In genomic region chr20:23459431-23460112, GRCh38 we compare ENCODE assay signal across 23 cellular contexts. TPM values are rescaled to one million over a fixed set of nuclear protein-coding genes. Genes with fewer than 3 reads are reported as not detected.
"Had no signal": no experiment of that assay in that cellular context is flagged by ENCODE, and none has a peak within 500 bp of the region (broad histone marks: within the 10 kb centered on the region; RNA-seq: fewer than 3 reads in every experiment).

No MANE protein-coding gene starts in this region.

- H3K27me3 ChIP-seq: neutrophil had no signal

- H3K27me3 Mint-ChIP-seq: activated naive CD8-positive, alpha-beta T cell treated with anti-CD3 and anti-CD28 coated beads, Interleukin-2, amount 50 U/mL, for 24 hours; stimulated activated naive CD8-positive, alpha-beta T cell treated with anti-CD3 and anti-CD28 coated beads, Interleukin-15, Interleukin-2, amounts not matched to agents 100 ng/mL and 50 ng/mL, for 24 hours had no signal

- ATAC-seq: activated naive CD8-positive, alpha-beta T cell treated with anti-CD3 and anti-CD28 coated beads, Interleukin-2, amount 50 U/mL, for 24 hours; gastroesophageal sphincter; natural killer cell; T-cell had no signal

- H3K4me1 Mint-ChIP-seq: activated B cell treated with CpG ODN at 0.5 μM for 24 hours, brain had no signal

- DNase-seq: activated B cell treated with CpG ODN at 0.5 μM for 24 hours; activated CD4-positive, alpha-beta T cell treated with anti-CD3 and anti-CD28 coated beads, Interleukin-2, amount 10 ng/mL, durations not matched to agents 24 days and 14 days; activated CD8-positive, alpha-beta memory T cell treated with anti-CD3 and anti-CD28 coated beads for 24 hours; activated CD8-positive, alpha-beta memory T cell treated with anti-CD3 and anti-CD28 coated beads, Interleukin-2, amount 50 U/mL, for 48 hours; activated effector memory CD4-positive, alpha-beta T cell treated with Interleukin-2 at 50 U/mL for 16 hours; activated naive CD4-positive, alpha-beta T cell treated with anti-CD3 and anti-CD28 coated beads, Interleukin-2, amount 10 ng/mL, durations not matched to agents 7 days and 5 days; activated naive CD8-positive, alpha-beta T cell treated with anti-CD3 and anti-CD28 coated beads, Interleukin-2, amount 50 U/mL, for 24 hours; activated T-cell treated with anti-CD3 and anti-CD28 coated beads, Interleukin-2, amount 50 U/mL, for 48 hours; anterior cingulate cortex; heart right ventricle; natural killer cell; T-cell; trophoblast cell had no signal

- H3K4me1 ChIP-seq: gastroesophageal sphincter, heart right ventricle, parathyroid adenoma had no signal

- H3K9me3 Mint-ChIP-seq: activated naive CD4-positive, alpha-beta T cell treated with anti-CD3 and anti-CD28 coated beads, Interleukin-2, amount 10 ng/mL, durations not matched to agents 7 days and 5 days; natural killer cell; T-cell had no signal

- H3K27ac Mint-ChIP-seq: activated B cell treated with CpG ODN at 0.5 μM for 24 hours; activated CD4-positive, alpha-beta T cell treated with anti-CD3 and anti-CD28 coated beads, Interleukin-2, amount 10 ng/mL, durations not matched to agents 24 days and 14 days; activated naive CD4-positive, alpha-beta T cell treated with anti-CD3 and anti-CD28 coated beads, Interleukin-2, amount 10 ng/mL, durations not matched to agents 7 days and 5 days; activated naive CD8-positive, alpha-beta T cell treated with anti-CD3 and anti-CD28 coated beads, Interleukin-2, amount 50 U/mL, for 24 hours; brain; stimulated activated naive CD8-positive, alpha-beta T cell treated with anti-CD3 and anti-CD28 coated beads, Interleukin-15, Interleukin-2, amounts not matched to agents 100 ng/mL and 50 ng/mL, for 24 hours; T-cell had no signal

- H3K36me3 Mint-ChIP-seq: activated naive CD4-positive, alpha-beta T cell treated with anti-CD3 and anti-CD28 coated beads, Interleukin-2, amount 10 ng/mL, durations not matched to agents 7 days and 5 days; brain; natural killer cell had no signal

- H3K36me3 ChIP-seq: gastroesophageal sphincter, heart right ventricle, neutrophil had no signal

- H2AFZ ChIP-seq: parathyroid adenoma had no signal

- H3K4me3 Mint-ChIP-seq: activated B cell treated with CpG ODN at 0.5 μM for 24 hours; activated CD4-positive, alpha-beta T cell treated with anti-CD3 and anti-CD28 coated beads, Interleukin-2, amount 10 ng/mL, durations not matched to agents 24 days and 14 days; activated naive CD4-positive, alpha-beta T cell treated with anti-CD3 and anti-CD28 coated beads, Interleukin-2, amount 10 ng/mL, durations not matched to agents 7 days and 5 days; activated naive CD8-positive, alpha-beta T cell treated with anti-CD3 and anti-CD28 coated beads, Interleukin-2, amount 50 U/mL, for 24 hours; brain; natural killer cell; stimulated activated naive CD8-positive, alpha-beta T cell treated with anti-CD3 and anti-CD28 coated beads, Interleukin-15, Interleukin-2, amounts not matched to agents 100 ng/mL and 50 ng/mL, for 24 hours; T-cell had no signal

- H3K4me3 ChIP-seq: coronary artery, gastroesophageal sphincter, heart right ventricle had no signal

- H3K9ac ChIP-seq: parathyroid adenoma had no signal

- H3K27ac ChIP-seq: coronary artery, gastroesophageal sphincter, heart right ventricle, neutrophil, parathyroid adenoma had no signal

- H3K9me3 ChIP-seq: neutrophil had no signal

- H3K79me2 ChIP-seq: parathyroid adenoma had no signal

RNA-seq across cellular contexts. Expression of gene CST11, which starts 6.9 kb away (rescaled TPM):
- total RNA-seq: activated B cell treated with CpG ODN at 0.5 μM for 24 hours; activated CD4-positive, alpha-beta T cell treated with anti-CD3 and anti-CD28 coated beads, Interleukin-2, amount 10 ng/mL, durations not matched to agents 24 days and 14 days; gastroesophageal sphincter; heart right ventricle; liver; natural killer cell; T-cell; temporal lobe had no signal
- polyA plus RNA-seq: heart right ventricle, liver had no signal

RNA-seq across cellular contexts. Expression of gene CSTL1, which starts 20.1 kb away (rescaled TPM):
- total RNA-seq: activated B cell treated with CpG ODN at 0.5 μM for 24 hours; activated CD4-positive, alpha-beta T cell treated with anti-CD3 and anti-CD28 coated beads, Interleukin-2, amount 10 ng/mL, durations not matched to agents 24 days and 14 days; gastroesophageal sphincter; heart right ventricle; liver; mesenteric fat pad; natural killer cell; T-cell; temporal lobe had no signal
- polyA plus RNA-seq: heart right ventricle, liver had no signal

RNA-seq across cellular contexts. Expression of gene CST8, which starts 31.3 kb away (rescaled TPM):
- total RNA-seq: activated B cell treated with CpG ODN at 0.5 μM for 24 hours; activated CD4-positive, alpha-beta T cell treated with anti-CD3 and anti-CD28 coated beads, Interleukin-2, amount 10 ng/mL, durations not matched to agents 24 days and 14 days; gastroesophageal sphincter; heart right ventricle; liver; mesenteric fat pad; natural killer cell; T-cell; temporal lobe had no signal
- polyA plus RNA-seq: esophagus, heart right ventricle, liver had no signal
